In the genomic region with DNA sequence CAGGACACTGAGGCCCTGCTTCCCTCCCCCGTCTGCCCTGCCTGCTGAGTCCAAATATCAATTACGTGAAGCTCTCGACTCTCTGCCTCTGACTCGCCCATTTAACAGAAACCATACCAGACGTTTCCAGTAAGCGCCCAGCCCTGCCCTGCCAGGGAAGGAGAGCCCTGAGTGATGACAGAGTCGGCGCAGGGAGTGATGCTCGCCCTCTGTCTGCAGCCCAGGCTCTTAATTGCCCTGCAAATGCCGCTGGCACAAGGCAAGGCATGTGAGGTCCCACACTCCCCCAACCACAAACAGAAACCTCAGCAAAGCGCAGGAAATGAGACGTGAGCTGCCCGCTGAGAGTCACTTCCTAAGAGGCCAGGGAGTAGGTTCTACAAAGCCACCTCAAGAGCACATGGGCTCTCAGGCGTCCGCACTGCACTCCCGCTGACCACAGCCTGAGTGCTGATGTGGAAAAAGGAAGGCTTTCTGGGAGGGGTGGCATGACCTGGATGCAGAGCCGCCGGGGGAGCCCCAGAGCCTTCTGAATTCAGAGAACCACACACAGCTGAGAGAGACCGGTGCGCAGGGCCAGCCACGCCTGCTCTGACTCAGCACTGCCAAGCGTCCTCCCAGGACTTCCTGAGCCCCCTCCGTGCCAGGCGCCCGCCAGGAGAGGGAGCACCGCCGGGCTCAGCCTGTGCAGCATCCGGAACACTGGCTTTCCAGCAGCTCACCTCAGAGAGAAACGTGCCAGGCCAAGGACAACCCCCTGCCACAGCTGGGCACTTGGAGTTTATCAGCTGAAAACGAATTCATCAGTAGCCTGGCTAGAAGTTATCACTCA, we compare ENCODE assay signal across 9 cellular contexts. TPM values are rescaled to one million over a fixed set of nuclear protein-coding genes. Genes with fewer than 3 reads are reported as not detected.
DNase-seq lines count a peak whose midpoint lies in the region; ATAC-seq and TF ChIP-seq lines count a peak whose summit lies in the region.
"Had no signal": no experiment of that assay in that cellular context is flagged by ENCODE, and none has a peak within 500 bp of the region (broad histone marks: within the 10 kb centered on the region; RNA-seq: fewer than 3 reads in every experiment).

No MANE protein-coding gene starts in this region.

- peak overlapping the region; percentile 56 for H3K4me3 Mint-ChIP-seq in activated CD8-positive, alpha-beta T cell treated with anti-CD3 and anti-CD28 coated beads for 36 hours
- H3K4me3 Mint-ChIP-seq in memory B cell: peak overlapping the region; percentile 85

- POLR2A ChIA-PET in activated CD8-positive, alpha-beta T cell treated with anti-CD3 and anti-CD28 coated beads for 36 hours (lab: Charles Lee): interaction anchor here (0.6 to 5.0 kb wide), 18 partner anchors 11 to 551 kb away, joined by 3 to 22 read pairs (median 3); a partner anchor contains a TSS

- H3K9me3 Mint-ChIP-seq in activated CD8-positive, alpha-beta T cell treated with anti-CD3 and anti-CD28 coated beads for 36 hours: no peaks in the 10 kb centered on the region
- no peaks in the 10 kb centered on the region for H3K9me3 Mint-ChIP-seq in memory B cell

- peaks cover 58% of the 10 kb centered on the region for H3K4me1 Mint-ChIP-seq in activated CD8-positive, alpha-beta T cell treated with anti-CD3 and anti-CD28 coated beads for 36 hours (ENCODE audit: low read depth)
- peaks cover 27% of the 10 kb centered on the region for H3K4me1 Mint-ChIP-seq in memory B cell

- H3K36me3 Mint-ChIP-seq in activated CD8-positive, alpha-beta T cell treated with anti-CD3 and anti-CD28 coated beads for 36 hours (ENCODE audit: low read depth): no peaks in the 10 kb centered on the region
- peaks cover 2% of the 10 kb centered on the region for H3K36me3 Mint-ChIP-seq in memory B cell

- peak; percentile 62 for DNase-seq in AG09319 (ENCODE audit: extremely low read depth, low read depth)
- DNase-seq in NCI-H69 (lab: John Stamatoyannopoulos, UW): peak; percentile 89
- peak; percentile 96 for DNase-seq in activated CD8-positive, alpha-beta T cell treated with anti-CD3 and anti-CD28 coated beads for 36 hours
- DNase-seq in effector CD4-positive, alpha-beta T cell: peak; percentile 85
- peak; percentile 40 to 44 for DNase-seq in memory B cell (ENCODE audit: low spot score in 2 of 2)
- DNase-seq in stimulated activated CD4-positive, alpha-beta T cell treated with anti-CD3 and anti-CD28 coated beads, TNF-alpha, amount 100 ng/mL, for 48 hours (ENCODE audit: low read depth in 3 of 3): peak; percentile 61 to 88 (median 75)

- intact Hi-C loops in activated CD8-positive, alpha-beta T cell treated with anti-CD3 and anti-CD28 coated beads for 36 hours (cut with micrococcal nuclease): loop anchor here (2.0 to 5.0 kb wide), 3 partner anchors 131 to 171 kb away; a partner anchor contains a TSS

- ATAC-seq in GM18861 (IDR thresholded peaks at IDR 0.05; ENCODE audit: unreplicated experiment): peak; percentile 47
- peak; percentile 45 for ATAC-seq in HG03139 (IDR thresholded peaks at IDR 0.05; ENCODE audit: unreplicated experiment)
- ATAC-seq in activated CD8-positive, alpha-beta T cell treated with anti-CD3 and anti-CD28 coated beads for 36 hours: peak; percentile 86
- peak; percentile 75 for ATAC-seq in memory B cell (ENCODE audit: low read depth)

- H3K27ac Mint-ChIP-seq in activated CD8-positive, alpha-beta T cell treated with anti-CD3 and anti-CD28 coated beads for 36 hours: peak overlapping the region; percentile 99
- peak overlapping the region; percentile 89 for H3K27ac Mint-ChIP-seq in memory B cell

- peaks cover 26% of the 10 kb centered on the region for H3K27me3 Mint-ChIP-seq in activated CD8-positive, alpha-beta T cell treated with anti-CD3 and anti-CD28 coated beads for 36 hours
- peaks cover 27% of the 10 kb centered on the region for H3K27me3 Mint-ChIP-seq in memory B cell

- CTCF ChIA-PET in activated CD8-positive, alpha-beta T cell treated with anti-CD3 and anti-CD28 coated beads for 36 hours (lab: Charles Lee): interaction anchor here (1.0 to 2.1 kb wide), 13 partner anchors 11 to 257 kb away, joined by 3 to 12 read pairs (median 5); a partner anchor contains a TSS

- peak; percentile 65 for TF ChIP-seq CTCF in AG09319 (IDR thresholded peaks at IDR 0.05; ENCODE audit: low read depth, low read length)
- no peak for TF ChIP-seq CTCF in activated CD8-positive, alpha-beta T cell treated with anti-CD3 and anti-CD28 coated beads for 36 hours (IDR thresholded peaks at IDR 0.05)

RNA-seq across cellular contexts. Expression of a gene that starts 5.3 kb away (rescaled TPM):
- 1 to 10 TPM; 4.9 to 7.0 TPM for total RNA-seq in activated CD8-positive, alpha-beta T cell treated with anti-CD3 and anti-CD28 coated beads for 36 hours

RNA-seq across cellular contexts. Expression of a gene that starts 5.7 kb away (rescaled TPM):
- not detected for total RNA-seq in activated CD8-positive, alpha-beta T cell treated with anti-CD3 and anti-CD28 coated beads for 36 hours
- total RNA-seq: T-helper 2 cell treated with Interferon-gamma antibody and Interleukin-4, amounts not matched to agents 100 ng/mL and 5 ng/mL, for 36 hours had no signal

RNA-seq across cellular contexts. Expression of a gene that starts 55.8 kb away (rescaled TPM):
- total RNA-seq in activated CD8-positive, alpha-beta T cell treated with anti-CD3 and anti-CD28 coated beads for 36 hours: 10 to 100 TPM; 94.6 to 96.2 TPM

Comparison
In these comparisons a context has a peak if more than half of its experiments do, and no peak if none do; other contexts are left out.
1. Peak in every context shown above with its lines: DNase-seq and ATAC-seq.
2. DNase-seq: peak in every context shown above with its lines; median percentile 96 in activated CD8-positive, alpha-beta T cell treated with anti-CD3 and anti-CD28 coated beads for 36 hours; 89 in NCI-H69; 85 in effector CD4-positive, alpha-beta T cell; 75 in stimulated activated CD4-positive, alpha-beta T cell treated with anti-CD3 and anti-CD28 coated beads, TNF-alpha, amount 100 ng/mL, for 48 hours; 62 in AG09319; 42 in memory B cell.